Comparison of ENCODE assay signal across 1 cellular context in the genomic region with DNA sequence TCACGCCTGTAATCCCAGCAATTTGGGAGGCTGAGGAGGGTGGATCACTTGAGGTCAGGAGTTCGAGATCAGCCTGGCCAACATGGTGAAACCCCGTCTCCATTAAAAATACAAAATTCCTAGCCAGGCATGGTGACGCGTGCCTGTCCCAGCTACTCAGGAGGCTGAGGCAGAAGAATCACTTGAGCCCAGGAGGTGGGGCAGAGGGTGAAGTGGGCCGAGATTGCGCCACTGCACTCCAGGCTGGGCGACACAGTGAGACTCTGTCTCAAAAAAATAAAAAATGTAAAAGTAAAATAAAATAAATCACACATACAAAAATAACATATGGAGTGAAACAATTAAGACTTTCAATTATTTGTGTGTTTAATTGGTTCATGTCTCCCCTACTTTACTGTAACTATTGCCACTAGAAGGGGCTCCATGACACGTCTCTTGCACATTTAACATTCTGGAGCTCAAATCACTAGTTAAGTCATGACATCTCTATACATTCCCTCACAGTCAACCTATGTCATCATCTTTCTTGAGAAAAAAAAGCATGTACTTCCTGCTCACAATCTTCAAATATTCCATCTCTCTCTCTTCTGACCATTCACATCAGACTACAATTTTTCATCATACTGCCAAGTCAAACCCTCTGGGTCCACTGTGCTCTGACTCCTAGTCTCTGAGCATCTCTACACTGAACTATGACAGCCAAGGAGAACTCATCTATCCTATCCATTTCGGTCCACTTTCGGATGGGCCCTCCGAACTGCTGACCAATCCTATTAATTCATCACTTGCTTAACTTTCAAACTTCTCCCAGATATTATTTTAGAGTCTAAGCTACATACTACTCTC.
TF ChIP-seq lines count a peak whose summit lies in the region.

No MANE protein-coding gene starts in this region.

TF ChIP-seq in IMR-90, 13 proteins besides CTCF, POLR2A, EP300 and RAD21:
- no peak for TF ChIP-seq CHD1 (IDR thresholded peaks at IDR 0.05; ENCODE audit: low read depth, low read length)
- no peak for TF ChIP-seq MAZ (IDR thresholded peaks at IDR 0.05; ENCODE audit: borderline replicate concordance, low read depth, low read length)
- TF ChIP-seq MXI1 (IDR thresholded peaks at IDR 0.05; ENCODE audit: borderline replicate concordance, low read depth, low read length): no peak
- no peak for TF ChIP-seq CEBPB (IDR thresholded peaks at IDR 0.05; ENCODE audit: low read depth, low read length)
- no peak for TF ChIP-seq MAFK (IDR thresholded peaks at IDR 0.05; ENCODE audit: low read depth, low read length)
- no peak for TF ChIP-seq BHLHE40 (IDR thresholded peaks at IDR 0.05; ENCODE audit: low read depth, low read length)
- TF ChIP-seq, protein P1, sequence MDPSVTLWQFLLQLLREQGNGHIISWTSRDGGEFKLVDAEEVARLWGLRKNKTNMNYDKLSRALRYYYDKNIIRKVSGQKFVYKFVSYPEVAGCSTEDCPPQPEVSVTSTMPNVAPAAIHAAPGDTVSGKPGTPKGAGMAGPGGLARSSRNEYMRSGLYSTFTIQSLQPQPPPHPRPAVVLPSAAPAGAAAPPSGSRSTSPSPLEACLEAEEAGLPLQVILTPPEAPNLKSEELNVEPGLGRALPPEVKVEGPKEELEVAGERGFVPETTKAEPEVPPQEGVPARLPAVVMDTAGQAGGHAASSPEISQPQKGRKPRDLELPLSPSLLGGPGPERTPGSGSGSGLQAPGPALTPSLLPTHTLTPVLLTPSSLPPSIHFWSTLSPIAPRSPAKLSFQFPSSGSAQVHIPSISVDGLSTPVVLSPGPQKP (IDR thresholded peaks at IDR 0.05; ENCODE audit: borderline replicate concordance, low read depth, low read length): no peak
- TF ChIP-seq, protein P2, sequence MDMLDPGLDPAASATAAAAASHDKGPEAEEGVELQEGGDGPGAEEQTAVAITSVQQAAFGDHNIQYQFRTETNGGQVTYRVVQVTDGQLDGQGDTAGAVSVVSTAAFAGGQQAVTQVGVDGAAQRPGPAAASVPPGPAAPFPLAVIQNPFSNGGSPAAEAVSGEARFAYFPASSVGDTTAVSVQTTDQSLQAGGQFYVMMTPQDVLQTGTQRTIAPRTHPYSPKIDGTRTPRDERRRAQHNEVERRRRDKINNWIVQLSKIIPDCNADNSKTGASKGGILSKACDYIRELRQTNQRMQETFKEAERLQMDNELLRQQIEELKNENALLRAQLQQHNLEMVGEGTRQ (IDR thresholded peaks at IDR 0.05; ENCODE audit: low read depth, low read length): no peak
- no peak for TF ChIP-seq RFX5 (IDR thresholded peaks at IDR 0.05; ENCODE audit: low read depth, low read length)
- no peak for TF ChIP-seq RCOR1 (IDR thresholded peaks at IDR 0.05; ENCODE audit: insufficient replicate concordance, low read length)
- no peak for TF ChIP-seq NFE2L2 (IDR thresholded peaks at IDR 0.05; ENCODE audit: low read depth, low read length)
- TF ChIP-seq FOS (IDR thresholded peaks at IDR 0.05; ENCODE audit: low read depth, low read length): no peak
- no peak for TF ChIP-seq SMC3 (IDR thresholded peaks at IDR 0.05; ENCODE audit: low read depth, low read length)
